ENCODE assay signal across 22 cellular contexts in the genomic region with DNA sequence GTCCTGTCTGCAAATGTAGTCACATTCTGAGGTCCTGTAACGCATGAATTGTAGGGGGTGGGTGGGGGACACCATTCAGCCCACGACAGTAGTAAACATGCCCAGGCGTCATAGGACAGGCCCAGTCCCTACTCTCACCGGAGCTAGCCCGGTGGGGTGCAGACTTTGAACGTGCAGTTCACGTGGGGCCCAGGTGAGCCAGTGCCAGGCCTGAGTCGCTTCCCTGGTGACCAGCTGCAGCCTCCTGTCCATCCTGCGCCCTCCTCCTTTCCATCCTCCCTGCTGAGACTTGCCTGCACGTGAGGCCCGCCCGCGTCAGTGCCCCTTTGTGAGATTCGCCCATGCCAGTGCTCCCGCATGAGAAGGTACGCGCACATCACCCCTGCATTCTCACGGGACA.
"Had no signal": no experiment of that assay in that cellular context is flagged by ENCODE, and none has a peak within 500 bp of the region (broad histone marks: within the 10 kb centered on the region; RNA-seq: fewer than 3 reads in every experiment).

No MANE protein-coding gene starts in this region.

- H3K4me3 ChIP-seq: colonic mucosa, heart left ventricle, left lung, ovary, smooth muscle cell, tibial artery, upper lobe of left lung, vagina had no signal

- FAIRE-seq: endothelial cell of umbilical vein, keratinocyte had no signal

- H3K27ac ChIP-seq: colonic mucosa, heart left ventricle, left lung, ovary, tibial artery, upper lobe of left lung, vagina had no signal

- H3K4me1 ChIP-seq: colonic mucosa had no signal

- DNase-seq: colonic mucosa; dermis blood vessel endothelial cell; endodermal cell; erythroblast; foreskin melanocyte; hippocampal formation; left lung; naive thymus-derived CD8-positive, alpha-beta T cell; nucleus accumbens; ovary; right cardiac atrium; stimulated activated CD4-positive, alpha-beta T cell treated with anti-CD3 and anti-CD28 coated beads, Interleukin-4, amount 100 ng/mL, for 1 hour; stimulated activated CD8-positive, alpha-beta memory T cell treated with anti-CD3 and anti-CD28 coated beads, Interleukin-4, amount 100 ng/mL, for 48 hours had no signal

- H3K4me2 ChIP-seq: smooth muscle cell had no signal

- H3K27me3 ChIP-seq: colonic mucosa, ovary, upper lobe of left lung, vagina had no signal

- H3K9me3 ChIP-seq: colonic mucosa, left lung, ovary, upper lobe of left lung, vagina had no signal

- H3K4me3 Mint-ChIP-seq: endodermal cell; naive thymus-derived CD8-positive, alpha-beta T cell; stimulated activated effector memory CD8-positive, alpha-beta T cell treated with anti-CD3 and anti-CD28 coated beads, Interleukin-12 subunit alpha, Interleukin-12 subunit beta, amount 100 ng/mL, for 72 hours; stimulated activated naive CD8-positive, alpha-beta T cell treated with anti-CD3 and anti-CD28 coated beads, Interleukin-15, Interleukin-2, amounts not matched to agents 100 ng/mL and 50 ng/mL, for 24 hours had no signal

- H3K36me3 ChIP-seq: colonic mucosa, ovary had no signal

- H3K9me3 Mint-ChIP-seq: endodermal cell; stimulated activated effector memory CD8-positive, alpha-beta T cell treated with anti-CD3 and anti-CD28 coated beads, Interleukin-12 subunit alpha, Interleukin-12 subunit beta, amount 100 ng/mL, for 72 hours; stimulated activated naive CD8-positive, alpha-beta T cell treated with anti-CD3 and anti-CD28 coated beads, Interleukin-15, Interleukin-2, amounts not matched to agents 100 ng/mL and 50 ng/mL, for 24 hours had no signal

- H3K27ac Mint-ChIP-seq: endodermal cell; stimulated activated effector memory CD8-positive, alpha-beta T cell treated with anti-CD3 and anti-CD28 coated beads, Interleukin-12 subunit alpha, Interleukin-12 subunit beta, amount 100 ng/mL, for 72 hours; stimulated activated naive CD8-positive, alpha-beta T cell treated with anti-CD3 and anti-CD28 coated beads, Interleukin-15, Interleukin-2, amounts not matched to agents 100 ng/mL and 50 ng/mL, for 24 hours had no signal

- ATAC-seq: heart left ventricle; naive thymus-derived CD8-positive, alpha-beta T cell; right cardiac atrium; stimulated activated effector memory CD8-positive, alpha-beta T cell treated with anti-CD3 and anti-CD28 coated beads, Interleukin-12 subunit alpha, Interleukin-12 subunit beta, amount 100 ng/mL, for 72 hours had no signal
